In genomic region chr7:99372275-99373085, GRCh38 we compare ENCODE assay signal across 9 cellular contexts. TPM values are rescaled to one million over a fixed set of nuclear protein-coding genes. Genes with fewer than 3 reads are reported as not detected.
DNase-seq lines count a peak whose midpoint lies in the region; ATAC-seq lines count a peak whose summit lies in the region.
"Had no signal": no experiment of that assay in that cellular context is flagged by ENCODE, and none has a peak within 500 bp of the region (broad histone marks: within the 10 kb centered on the region; RNA-seq: fewer than 3 reads in every experiment).

No MANE protein-coding gene starts in this region.

- no peaks in the 10 kb centered on the region for H3K36me3 Mint-ChIP-seq in T-helper 17 cell (ENCODE audit: low read depth)

- H3K9ac ChIP-seq in GM23248 = 0 out of 2 replicates have a peak overlapping the region, but pooled peaks have one; percentile 6

- no peaks in the 10 kb centered on the region for H4K20me1 ChIP-seq in GM23248 (ENCODE audit: insufficient read depth)

- peak; percentile 55 for DNase-seq in GM23248
- DNase-seq in T-helper 17 cell = no peak
- DNase-seq in glomerular visceral epithelial cell (ENCODE audit: extremely low spot score) = peak; percentile 83
- DNase-seq in sciatic nerve (ENCODE audit: low spot score) = no peak
- DNase-seq in NCI-H2196 treated with DMSO at 0.1 percent for 48 hours (lab: John Stamatoyannopoulos, UW; ENCODE audit: unreplicated experiment) = no peak
- no peak for DNase-seq in posterior vena cava (ENCODE audit: low spot score)

- peak overlapping the region; percentile 14 for H3K4me2 ChIP-seq in GM23248 (ENCODE audit: unreplicated experiment)

- no peak for ATAC-seq in T-helper 17 cell
- ATAC-seq in sciatic nerve = peak; percentile 8
- no peak for ATAC-seq in GM18498 (IDR thresholded peaks at IDR 0.05; ENCODE audit: unreplicated experiment)
- no peak for ATAC-seq in GM21390 (IDR thresholded peaks at IDR 0.05; ENCODE audit: unreplicated experiment)

- no peaks in the 10 kb centered on the region for H3K27me3 Mint-ChIP-seq in T-helper 17 cell

- no peak overlapping the region for H3K4me3 ChIP-seq in GM23248

- intact Hi-C loops in sciatic nerve (cut with DNase I) = no loop called here
- intact Hi-C loops in posterior vena cava (cut with DNase I) = no loop called here

- H3F3A ChIP-seq in GM23248 (ENCODE audit: insufficient read depth) = peaks cover 38% of the 10 kb centered on the region

- peaks cover 13% of the 10 kb centered on the region for H3K4me1 Mint-ChIP-seq in T-helper 17 cell

- H3K36me3 ChIP-seq in GM23248 (ENCODE audit: low read depth) = peaks cover 1% of the 10 kb centered on the region; the same call in 1 of the 2 replicates

- no peaks in the 10 kb centered on the region for H3K9me2 ChIP-seq in GM23248 (ENCODE audit: insufficient read depth)

- H3K4me1 ChIP-seq in GM23248 (ENCODE audit: insufficient read depth) = peaks cover 16% of the 10 kb centered on the region

- no peak overlapping the region for H3K27ac Mint-ChIP-seq in T-helper 17 cell

- no peaks in the 10 kb centered on the region for H3K27me3 ChIP-seq in GM23248 (replicated peaks; ENCODE audit: insufficient read depth)
- H3K27me3 ChIP-seq: neutrophil had no signal

- H3K4me3 Mint-ChIP-seq in T-helper 17 cell = peak overlapping the region; percentile 89

- WGBS in GM23248 (ENCODE audit: low coverage in 1 of 2, low lambda C conversion rate in 2 of 2, missing lambda C conversion rate in 2 of 2), 2 experiments = 58 to 59% methylated on average over 20 of the region's 20 CpGs

- H3K9me3 ChIP-seq in GM23248 (ENCODE audit: low read depth) = no peaks in the 10 kb centered on the region
- no peaks in the 10 kb centered on the region for H3K9me3 ChIP-seq in T-helper 17 cell (ENCODE audit: control insufficient read depth, low read length, poor library complexity, severe bottlenecking)
- H3K9me3 ChIP-seq: neutrophil had no signal

- H3K27ac ChIP-seq in GM23248 = no peak overlapping the region
- H3K27ac ChIP-seq: neutrophil had no signal

- in situ Hi-C loops in GM23248 (cut with MboI) = no loop called here

- no peak overlapping the region for H2AFZ ChIP-seq in GM23248

- H3K79me2 ChIP-seq in GM23248 (ENCODE audit: insufficient read depth) = peaks cover 29% of the 10 kb centered on the region

RNA-seq across cellular contexts. Expression of gene ARPC1B, which starts 2.0 kb away (rescaled TPM):
- 485 and 630 TPM in 2 replicates for total RNA-seq in GM23248 (2014; rRNA removed; shearing (Covaris generic))
- polyA plus RNA-seq in GM23248 (2016; fragmentation: Nextera tagmentation; extraction: Ambion mirVana) = 599 and 639 TPM in 2 replicates
- total RNA-seq in T-helper 17 cell = 100 to 1,000 TPM; 185 to 220 TPM
- total RNA-seq in sciatic nerve = 125 TPM
- total RNA-seq in posterior vena cava = 100 to 1,000 TPM; 102 to 144 TPM

RNA-seq across cellular contexts. Expression of gene PDAP1, which starts 35.9 kb away (rescaled TPM):
- total RNA-seq in GM23248 (2014; rRNA removed; shearing (Covaris generic)) = 91.3 and 141 TPM in 2 replicates
- polyA plus RNA-seq in GM23248 (2016; fragmentation: Nextera tagmentation; extraction: Ambion mirVana) = 91.0 and 95.5 TPM in 2 replicates
- total RNA-seq in T-helper 17 cell (10 to 100 TPM; 38.5 to 42.7 TPM), sciatic nerve (76.1 TPM), posterior vena cava (10 to 100 TPM; 84.1 to 95.6 TPM)

RNA-seq across cellular contexts. Expression of gene BUD31, which starts 36.3 kb away (rescaled TPM):
- total RNA-seq in GM23248 (2014; rRNA removed; shearing (Covaris generic)) = 71.8 and 79.4 TPM in 2 replicates
- polyA plus RNA-seq in GM23248 (2016; fragmentation: Nextera tagmentation; extraction: Ambion mirVana) = 316 and 318 TPM in 2 replicates
- 100 to 1,000 TPM; 170 to 175 TPM for total RNA-seq in T-helper 17 cell
- total RNA-seq in sciatic nerve = 59.2 TPM
- 10 to 100 TPM; 48.2 to 57.1 TPM for total RNA-seq in posterior vena cava

RNA-seq across cellular contexts. Expression of gene ARPC1A, which starts 46.8 kb away (rescaled TPM):
- total RNA-seq in GM23248 (2014; rRNA removed; shearing (Covaris generic)) = 155 and 209 TPM in 2 replicates
- 294 and 312 TPM in 2 replicates for polyA plus RNA-seq in GM23248 (2016; fragmentation: Nextera tagmentation; extraction: Ambion mirVana)
- 10 to 100 TPM; 29.2 to 37.7 TPM for total RNA-seq in T-helper 17 cell
- total RNA-seq in sciatic nerve = 110 TPM
- 10 to 100 TPM; 74.4 to 85.5 TPM for total RNA-seq in posterior vena cava

Comparison
In these comparisons a context has a peak if more than half of its experiments do, and no peak if none do; other contexts are left out.
1. DNase-seq: peak in GM23248 (single experiment) and glomerular visceral epithelial cell (single experiment); none in T-helper 17 cell (0 of 3), sciatic nerve (single experiment), NCI-H2196 treated with DMSO at 0.1 percent for 48 hours (single experiment) and posterior vena cava (single experiment).